ENCODE assay signal across 8 cellular contexts in the genomic region with DNA sequence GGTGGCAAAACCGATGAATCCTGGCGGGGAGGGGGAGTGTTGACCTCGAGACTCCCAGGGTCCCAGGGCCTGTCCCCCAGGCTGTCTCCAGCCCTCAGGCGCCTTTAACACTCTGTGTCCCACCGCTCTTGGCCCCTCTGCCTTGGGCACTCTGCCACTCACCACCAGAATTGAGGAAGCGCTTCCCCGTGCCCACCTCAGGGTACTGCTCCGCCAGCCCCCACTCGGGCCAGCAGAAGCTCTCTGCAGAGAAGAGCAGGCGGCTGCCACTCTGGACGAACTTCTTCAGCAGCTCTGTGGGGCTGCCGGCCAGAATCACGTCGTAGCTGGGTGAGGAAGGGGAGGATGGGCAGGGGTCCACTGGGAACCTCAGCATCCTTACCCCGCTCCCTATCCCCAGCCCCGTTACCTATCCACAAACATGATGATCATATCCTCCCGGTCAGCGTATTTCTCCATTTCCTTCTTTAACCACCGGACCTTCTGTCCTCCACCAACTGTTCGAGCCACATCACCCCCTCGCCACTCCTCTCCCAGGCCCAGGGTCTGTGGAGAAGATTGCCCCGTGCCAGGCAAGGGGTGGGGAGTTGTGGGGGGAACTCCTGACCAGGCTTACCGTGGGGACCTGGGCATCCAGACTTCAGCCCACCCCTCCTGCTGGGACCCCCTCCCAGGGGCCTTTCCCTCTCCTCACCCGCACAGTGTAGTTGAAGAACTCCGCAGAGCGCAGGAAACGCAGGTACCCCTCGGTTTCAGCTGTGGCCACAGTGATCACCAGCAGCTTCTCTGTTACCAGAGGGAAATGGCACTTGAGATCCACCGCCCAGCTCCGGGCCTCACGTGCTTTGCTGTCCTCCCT. TPM values are rescaled to one million over a fixed set of nuclear protein-coding genes. Genes with fewer than 3 reads are reported as not detected.
A peak's percentile ranks its signal among the peaks of the same experiment; 100 is the strongest.
DNase-seq lines count a peak whose midpoint lies in the region; ATAC-seq and TF ChIP-seq lines count a peak whose summit lies in the region.

No MANE protein-coding gene starts in this region.

- H3K79me2 ChIP-seq in mesendoderm (ENCODE audit: control insufficient read depth, insufficient read depth, low read length): peaks cover 5% of the 10 kb centered on the region

- H3K23ac ChIP-seq in mesendoderm (ENCODE audit: low read length): no peak overlapping the region

- POLR2A ChIA-PET in BJ (lab: Charles Lee): no interaction called here

- no peak for DNase-seq in BJ (ENCODE audit: low read depth)
- DNase-seq in brain microvascular endothelial cell: peak; percentile 9
- DNase-seq in mesendoderm: no peak
- no peak for DNase-seq in HuH-7 (ENCODE audit: low spot score)
- DNase-seq in NCI-H345 treated with DMSO at 0.1 percent for 48 hours (lab: John Stamatoyannopoulos, UW; ENCODE audit: unreplicated experiment): no peak
- DNase-seq in amniotic stem cell (lab: John Stamatoyannopoulos, UW): no peak

- CTCF ChIA-PET in BJ (lab: Yijun Ruan, JAX): interaction anchor here (0.6 to 2.7 kb wide), 9 partner anchors 11 to 79 kb away, joined by 3 to 14 read pairs (median 5); no protein-coding TSS in a partner anchor

- peak overlapping the region; percentile 35 for H3K4me2 ChIP-seq in mesendoderm (ENCODE audit: low read length)

- H3K36me3 ChIP-seq in BJ (ENCODE audit: control insufficient read depth, insufficient read depth, low read length) (peaks cover 15% of the 10 kb centered on the region), HUES6 (ENCODE audit: control insufficient read depth, insufficient read depth, low read length) (peaks cover 24% of the 10 kb centered on the region), brain microvascular endothelial cell (replicated peaks) (peaks cover 24% of the 10 kb centered on the region), mesendoderm (ENCODE audit: control insufficient read depth, insufficient read depth, low read length) (no peaks in the 10 kb centered on the region)

- H4K5ac ChIP-seq in mesendoderm (ENCODE audit: low read length): no peak overlapping the region

- TF ChIP-seq CTCF in BJ (IDR thresholded peaks at IDR 0.05; ENCODE audit: insufficient read depth, low read depth, low read length): no peak
- no peak for TF ChIP-seq CTCF in brain microvascular endothelial cell (IDR thresholded peaks at IDR 0.05; ENCODE audit: low read depth, low read length, missing control alignments)

- H3K4me1 ChIP-seq in HUES6 (ENCODE audit: control insufficient read depth, insufficient read depth, low read length): peaks cover 14% of the 10 kb centered on the region
- H3K4me1 ChIP-seq in mesendoderm (ENCODE audit: control insufficient read depth, low read depth, low read length): no peaks in the 10 kb centered on the region

- H3K9ac ChIP-seq in HUES6 (ENCODE audit: low read length) (peak overlapping the region; percentile 76), mesendoderm (ENCODE audit: low read length) (peak overlapping the region; percentile 73)

- ATAC-seq in HG03139 (IDR thresholded peaks at IDR 0.05; ENCODE audit: unreplicated experiment): no peak

- no peak overlapping the region for H2BK15ac ChIP-seq in mesendoderm (replicated peaks; ENCODE audit: low read depth)

- no peaks in the 10 kb centered on the region for H3K9me3 ChIP-seq in HUES6 (ENCODE audit: control insufficient read depth, insufficient read depth, low read depth, low read length)

- H3K56ac ChIP-seq in mesendoderm (ENCODE audit: low read length): peak overlapping the region; percentile 92

- H3K4me3 ChIP-seq in BJ (ENCODE audit: low read depth, low read length) (peak overlapping the region; percentile 63), HUES6 (ENCODE audit: low read depth, low read length) (peak overlapping the region; percentile 88), brain microvascular endothelial cell (ENCODE audit: low read depth, low read length) (peak overlapping the region; percentile 76), mesendoderm (ENCODE audit: low read length) (peak overlapping the region; percentile 51)

- no peak overlapping the region for H2BK120ac ChIP-seq in mesendoderm (ENCODE audit: low read depth, low read length)

- H3K27ac ChIP-seq in HUES6 (ENCODE audit: low read depth, low read length) (no peak overlapping the region), brain microvascular endothelial cell (no peak overlapping the region), mesendoderm (ENCODE audit: low read depth, low read length) (no peak overlapping the region)

- H3K4ac ChIP-seq in mesendoderm (ENCODE audit: low read depth, low read length): no peak overlapping the region

- H3K27me3 ChIP-seq in BJ (ENCODE audit: control insufficient read depth, insufficient read depth, low read length): no peaks in the 10 kb centered on the region
- no peaks in the 10 kb centered on the region for H3K27me3 ChIP-seq in HUES6 (ENCODE audit: control insufficient read depth, insufficient read depth, low read length)
- no peaks in the 10 kb centered on the region for H3K27me3 ChIP-seq in brain microvascular endothelial cell (replicated peaks)
- H3K27me3 ChIP-seq in mesendoderm (ENCODE audit: insufficient read depth, low read length, poor library complexity): no peaks in the 10 kb centered on the region

- H2BK5ac ChIP-seq in mesendoderm (ENCODE audit: low read length): no peak overlapping the region

- peaks cover 12% of the 10 kb centered on the region for H3K79me1 ChIP-seq in mesendoderm (ENCODE audit: low read length)

- no CpG with 5 or more reads among the region's 31 CpGs for WGBS in mesendoderm (ENCODE audit: extremely low coverage, insufficient coverage, low lambda C conversion rate)

- H3K18ac ChIP-seq in mesendoderm (ENCODE audit: low read length): no peak overlapping the region

- in situ Hi-C loops in brain microvascular endothelial cell (cut with HindIII; ENCODE audit: low pct_ligation_motif_present, low sequenced_read_pairs): no loop called here

- no peak overlapping the region for H4K8ac ChIP-seq in mesendoderm (ENCODE audit: low read depth, low read length)

- no peak overlapping the region for H2AK5ac ChIP-seq in mesendoderm (ENCODE audit: low read length)

RNA-seq across cellular contexts. Expression of gene PLOD3, which starts 1.2 kb away (rescaled TPM):
- 90.9 and 187 TPM in 2 replicates for polyA plus RNA-seq in BJ (2011; rRNA removed)
- 62.3 and 74.7 TPM in 2 replicates for polyA minus RNA-seq in BJ (2011; rRNA and poly(A)+ RNA removed)
- polyA plus RNA-seq in mesendoderm (2013, experiment 1 of 2): 37.6 TPM
- 36.6 TPM for polyA plus RNA-seq in mesendoderm (2013, experiment 2 of 2)

RNA-seq across cellular contexts. Expression of gene ZNHIT1, which starts 1.7 kb away (rescaled TPM):
- 49.2 and 53.0 TPM in 2 replicates for polyA plus RNA-seq in BJ (2011; rRNA removed)
- 27.2 and 39.0 TPM in 2 replicates for polyA minus RNA-seq in BJ (2011; rRNA and poly(A)+ RNA removed)
- 48.7 TPM for polyA plus RNA-seq in mesendoderm (2013, experiment 1 of 2)
- 50.9 TPM for polyA plus RNA-seq in mesendoderm (2013, experiment 2 of 2)

RNA-seq across cellular contexts. Expression of gene MOGAT3, which starts 15.4 kb away (rescaled TPM):
- polyA plus RNA-seq in BJ (2011; rRNA removed): not detected in 2 replicates
- not detected in 2 replicates for polyA minus RNA-seq in BJ (2011; rRNA and poly(A)+ RNA removed)
- 0.07 TPM for polyA plus RNA-seq in mesendoderm (2013, experiment 1 of 2)
- polyA plus RNA-seq in mesendoderm (2013, experiment 2 of 2): 0.06 TPM

RNA-seq across cellular contexts. Expression of gene CLDN15, which starts 21.4 kb away (rescaled TPM):
- 2.7 and 3.7 TPM in 2 replicates for polyA plus RNA-seq in BJ (2011; rRNA removed)
- polyA minus RNA-seq in BJ (2011; rRNA and poly(A)+ RNA removed): 1.9 and 4.9 TPM in 2 replicates
- polyA plus RNA-seq in mesendoderm (2013, experiment 1 of 2): 2.2 TPM
- polyA plus RNA-seq in mesendoderm (2013, experiment 2 of 2): 2.2 TPM

RNA-seq across cellular contexts. Expression of gene FIS1, which starts 28.7 kb away (rescaled TPM):
- polyA plus RNA-seq in BJ (2011; rRNA removed): 276 and 329 TPM in 2 replicates
- polyA minus RNA-seq in BJ (2011; rRNA and poly(A)+ RNA removed): 28.7 and 62.5 TPM in 2 replicates
- 106 TPM for polyA plus RNA-seq in mesendoderm (2013, experiment 1 of 2)
- 109 TPM for polyA plus RNA-seq in mesendoderm (2013, experiment 2 of 2)
